1 cellular context compared by ENCODE assay signal in genomic region chr6:135159531-135159930, GRCh38.
TF ChIP-seq lines count a peak whose summit lies in the region.

No MANE protein-coding gene starts in this region.

TF ChIP-seq in GM23338, 12 proteins besides CTCF, POLR2A, EP300 and RAD21 (continued from another document):
- TF ChIP-seq ZNF462 (CRISPR knock-in tag; IDR thresholded peaks at IDR 0.05) (no peak), NANOG (IDR thresholded peaks at IDR 0.05; ENCODE audit: borderline replicate concordance) (no peak)
